Comparison of ENCODE assay signal across 9 cellular contexts in the genomic region with DNA sequence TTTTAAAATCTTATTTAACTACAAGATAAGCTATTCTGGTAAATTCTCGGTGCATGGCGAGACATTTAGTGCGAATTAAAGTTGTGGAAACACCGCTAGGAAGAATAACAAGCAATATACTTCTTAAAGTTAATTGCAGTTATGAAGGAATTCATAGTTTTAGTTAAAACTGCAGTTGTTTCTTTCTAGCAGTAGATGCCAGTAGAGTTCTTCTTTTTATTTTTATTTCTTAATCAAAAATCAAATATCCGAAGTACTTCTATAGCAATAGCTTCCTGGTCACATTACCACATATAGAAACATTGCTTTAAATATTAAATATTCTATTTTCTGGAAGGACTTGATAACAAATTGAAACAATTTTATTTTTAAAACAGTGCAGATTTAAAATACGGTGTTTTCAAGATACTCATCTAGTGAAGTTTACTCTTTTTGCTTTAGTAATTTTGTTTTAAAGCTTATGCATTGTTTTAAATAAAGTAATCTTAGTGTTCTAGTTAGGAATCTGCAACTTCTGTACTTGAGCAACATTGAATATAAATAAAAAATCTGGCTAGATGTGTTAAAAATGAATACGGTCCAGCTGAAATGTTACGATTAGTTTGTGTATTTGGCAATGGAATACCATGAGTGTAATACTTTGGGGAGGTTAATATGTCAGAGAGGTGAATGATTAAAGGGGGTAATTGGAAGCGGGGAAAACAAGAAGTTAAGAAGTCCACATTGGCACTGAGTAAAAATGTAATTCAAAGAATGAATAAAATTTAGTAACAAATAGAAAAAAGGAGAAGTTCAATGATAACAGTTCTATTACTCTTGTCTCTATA. TPM values are rescaled to one million over a fixed set of nuclear protein-coding genes. Genes with fewer than 3 reads are reported as not detected.
A peak's percentile ranks its signal among the peaks of the same experiment; 100 is the strongest.
DNase-seq lines count a peak whose midpoint lies in the region; ATAC-seq, FAIRE-seq and TF ChIP-seq lines count a peak whose summit lies in the region.
"Had no signal": no experiment of that assay in that cellular context is flagged by ENCODE, and none has a peak within 500 bp of the region (broad histone marks: within the 10 kb centered on the region; RNA-seq: fewer than 3 reads in every experiment).

No MANE protein-coding gene starts in this region.

- H3K4me1 Mint-ChIP-seq in CD4-positive, alpha-beta memory T cell, result peaks cover 6 to 33% (median 12%) of the 10 kb centered on the region in 4 donors
- peaks cover 13% of the 10 kb centered on the region for H3K4me1 Mint-ChIP-seq in astrocyte (ENCODE audit: low read depth, unreplicated experiment)
- peaks cover 9% of the 10 kb centered on the region for H3K4me1 Mint-ChIP-seq in memory B cell
- H3K4me1 Mint-ChIP-seq in stimulated activated effector memory CD8-positive, alpha-beta T cell treated with anti-CD3 and anti-CD28 coated beads, Interleukin-12 subunit alpha, Interleukin-12 subunit beta, amount 100 ng/mL, for 72 hours, result peaks cover 9% of the 10 kb centered on the region
- peaks cover 15% of the 10 kb centered on the region for H3K4me1 Mint-ChIP-seq in activated CD4-positive, alpha-beta T cell treated with anti-CD3 and anti-CD28 coated beads, Interleukin-2, amount 10 ng/mL, durations not matched to agents 24 days and 14 days

- peak; percentile 18 for ATAC-seq in memory B cell (ENCODE audit: low read depth)
- ATAC-seq in stimulated activated effector memory CD8-positive, alpha-beta T cell treated with anti-CD3 and anti-CD28 coated beads, Interleukin-12 subunit alpha, Interleukin-12 subunit beta, amount 100 ng/mL, for 72 hours, result no peak
- ATAC-seq in HG02678 (IDR thresholded peaks at IDR 0.05; ENCODE audit: unreplicated experiment), result no peak

- H3K27me3 Mint-ChIP-seq in CD4-positive, alpha-beta memory T cell, result no peaks in the 10 kb centered on the region
- H3K27me3 Mint-ChIP-seq in astrocyte (ENCODE audit: low read depth, unreplicated experiment) (no peaks in the 10 kb centered on the region), memory B cell (no peaks in the 10 kb centered on the region)
- H3K27me3 Mint-ChIP-seq in activated CD4-positive, alpha-beta T cell treated with anti-CD3 and anti-CD28 coated beads, Interleukin-2, amount 10 ng/mL, durations not matched to agents 24 days and 14 days, result no peaks in the 10 kb centered on the region

- TF ChIP-seq CTCF in KMS-11 (conservative IDR thresholded peaks at IDR 0.05; ENCODE audit: low read depth, low read length), result 0 out of 2 replicates have a peak, but pooled peaks have one; percentile 30
- TF ChIP-seq CTCF in astrocyte (IDR thresholded peaks at IDR 0.05; ENCODE audit: insufficient read depth, low read depth, low read length), result peak; percentile 58

- H3K36me3 Mint-ChIP-seq in CD4-positive, alpha-beta memory T cell, result peaks cover 0 to 10% of the 10 kb centered on the region in 2 donors
- no peaks in the 10 kb centered on the region for H3K36me3 Mint-ChIP-seq in astrocyte (ENCODE audit: low read depth, unreplicated experiment)
- peaks cover 5% of the 10 kb centered on the region for H3K36me3 Mint-ChIP-seq in memory B cell
- H3K36me3 Mint-ChIP-seq in stimulated activated effector memory CD8-positive, alpha-beta T cell treated with anti-CD3 and anti-CD28 coated beads, Interleukin-12 subunit alpha, Interleukin-12 subunit beta, amount 100 ng/mL, for 72 hours, result peaks cover 5% of the 10 kb centered on the region
- H3K36me3 Mint-ChIP-seq in activated CD4-positive, alpha-beta T cell treated with anti-CD3 and anti-CD28 coated beads, Interleukin-2, amount 10 ng/mL, durations not matched to agents 24 days and 14 days (ENCODE audit: low read depth), result no peaks in the 10 kb centered on the region

- H3K4me1 ChIP-seq in CD4-positive, alpha-beta memory T cell (ENCODE audit: insufficient read depth, low read length), result peaks cover 21% of the 10 kb centered on the region
- H3K4me1 ChIP-seq in KMS-11 (ENCODE audit: low read depth, poor library complexity, severe bottlenecking) (peaks cover 7% of the 10 kb centered on the region), astrocyte (ENCODE audit: insufficient read depth, low read length) (peaks cover 8% of the 10 kb centered on the region)

- H3K9me3 Mint-ChIP-seq in CD4-positive, alpha-beta memory T cell, result peaks cover 0 to 4% (median 0%) of the 10 kb centered on the region in 8 donors
- H3K9me3 Mint-ChIP-seq in astrocyte (ENCODE audit: unreplicated experiment) (no peaks in the 10 kb centered on the region), memory B cell (no peaks in the 10 kb centered on the region)
- no peaks in the 10 kb centered on the region for H3K9me3 Mint-ChIP-seq in stimulated activated effector memory CD8-positive, alpha-beta T cell treated with anti-CD3 and anti-CD28 coated beads, Interleukin-12 subunit alpha, Interleukin-12 subunit beta, amount 100 ng/mL, for 72 hours
- peaks cover 4% of the 10 kb centered on the region for H3K9me3 Mint-ChIP-seq in activated CD4-positive, alpha-beta T cell treated with anti-CD3 and anti-CD28 coated beads, Interleukin-2, amount 10 ng/mL, durations not matched to agents 24 days and 14 days

- no peaks in the 10 kb centered on the region for H3K27me3 ChIP-seq in CD4-positive, alpha-beta memory T cell (ENCODE audit: insufficient read depth, low read length)
- no peaks in the 10 kb centered on the region for H3K27me3 ChIP-seq in KMS-11 (ENCODE audit: insufficient read depth, low read depth)
- no peaks in the 10 kb centered on the region for H3K27me3 ChIP-seq in astrocyte (ENCODE audit: insufficient read depth, low read length)

- no peak overlapping the region for H3K27ac ChIP-seq in CD4-positive, alpha-beta memory T cell (ENCODE audit: low read depth, low read length)
- H3K27ac ChIP-seq in KMS-11, result no peak overlapping the region
- H3K27ac ChIP-seq in astrocyte (ENCODE audit: low read depth, low read length), result no peak overlapping the region

- H2AFZ ChIP-seq in KMS-11 (ENCODE audit: low read depth) (no peak overlapping the region), astrocyte (ENCODE audit: low read depth, low read length) (no peak overlapping the region)

- CTCF ChIA-PET in CD4-positive, alpha-beta memory T cell (lab: Charles Lee; ENCODE audit: partially characterized antibody), result interaction anchor here (0.7 to 7.4 kb wide), 28 partner anchors 9 to 804 kb away, joined by 3 to 266 read pairs (median 5); a partner anchor contains a TSS

- H3K4me2 ChIP-seq in KMS-11, result no peak overlapping the region
- no peak overlapping the region for H3K4me2 ChIP-seq in astrocyte (ENCODE audit: low read length)

- H3K9me3 ChIP-seq in CD4-positive, alpha-beta memory T cell (ENCODE audit: control insufficient read depth in 1 of 2, low read length in 2 of 2), result no peaks in the 10 kb centered on the region
- H3K9me3 ChIP-seq in astrocyte (ENCODE audit: insufficient read depth, low read depth, low read length), result no peaks in the 10 kb centered on the region

- H4K20me1 ChIP-seq in KMS-11 (ENCODE audit: insufficient read depth) (no peaks in the 10 kb centered on the region), astrocyte (ENCODE audit: insufficient read depth, low read length) (no peaks in the 10 kb centered on the region)

- peak overlapping the region in 4 of 7 donors; percentile 19 to 76 (median 68) for H3K27ac Mint-ChIP-seq in CD4-positive, alpha-beta memory T cell
- H3K27ac Mint-ChIP-seq in astrocyte (ENCODE audit: unreplicated experiment), result no peak overlapping the region
- H3K27ac Mint-ChIP-seq in memory B cell, result no peak overlapping the region
- H3K27ac Mint-ChIP-seq in stimulated activated effector memory CD8-positive, alpha-beta T cell treated with anti-CD3 and anti-CD28 coated beads, Interleukin-12 subunit alpha, Interleukin-12 subunit beta, amount 100 ng/mL, for 72 hours, result no peak overlapping the region
- no peak overlapping the region for H3K27ac Mint-ChIP-seq in activated CD4-positive, alpha-beta T cell treated with anti-CD3 and anti-CD28 coated beads, Interleukin-2, amount 10 ng/mL, durations not matched to agents 24 days and 14 days

- H3K79me2 ChIP-seq in KMS-11 (ENCODE audit: insufficient read depth, low read depth) (no peaks in the 10 kb centered on the region), astrocyte (ENCODE audit: insufficient read depth, low read length) (no peaks in the 10 kb centered on the region)

- no peaks in the 10 kb centered on the region for H3K36me3 ChIP-seq in CD4-positive, alpha-beta memory T cell (ENCODE audit: insufficient read depth, low read length)
- H3K36me3 ChIP-seq in KMS-11 (ENCODE audit: insufficient read depth) (no peaks in the 10 kb centered on the region), astrocyte (ENCODE audit: insufficient read depth, low read length) (no peaks in the 10 kb centered on the region)

- no peak overlapping the region for H3K4me3 ChIP-seq in CD4-positive, alpha-beta memory T cell (ENCODE audit: low read length in 2 of 2)
- H3K4me3 ChIP-seq in KMS-11 (IDR thresholded peaks at IDR 0.05; ENCODE audit: insufficient read depth, low read depth, low read length) (no peak overlapping the region), astrocyte (ENCODE audit: insufficient read depth, low read depth, low read length) (no peak overlapping the region)

- no peak for FAIRE-seq in astrocyte (lab: Jason Lieb, UNC)

- H3K9ac ChIP-seq in KMS-11 (no peak overlapping the region), astrocyte (ENCODE audit: low read length) (no peak overlapping the region)

- H3K4me3 Mint-ChIP-seq in CD4-positive, alpha-beta memory T cell, result peak overlapping the region in 1 of 8 donors; percentile 36
- no peak overlapping the region for H3K4me3 Mint-ChIP-seq in astrocyte (ENCODE audit: unreplicated experiment)
- no peak overlapping the region for H3K4me3 Mint-ChIP-seq in memory B cell
- no peak overlapping the region for H3K4me3 Mint-ChIP-seq in stimulated activated effector memory CD8-positive, alpha-beta T cell treated with anti-CD3 and anti-CD28 coated beads, Interleukin-12 subunit alpha, Interleukin-12 subunit beta, amount 100 ng/mL, for 72 hours
- H3K4me3 Mint-ChIP-seq in activated CD4-positive, alpha-beta T cell treated with anti-CD3 and anti-CD28 coated beads, Interleukin-2, amount 10 ng/mL, durations not matched to agents 24 days and 14 days, result no peak overlapping the region

- DNase-seq in CD4-positive, alpha-beta memory T cell, result peak in 4 of 5 donors; percentile 36 to 45 (median 41)
- no peak for DNase-seq in astrocyte (ENCODE audit: low read depth)
- DNase-seq in memory B cell (ENCODE audit: low spot score in 2 of 2), result peak in 1 of 2 donors; percentile 7
- no peak for DNase-seq in stimulated activated effector memory CD8-positive, alpha-beta T cell treated with anti-CD3 and anti-CD28 coated beads, Interleukin-12 subunit alpha, Interleukin-12 subunit beta, amount 100 ng/mL, for 72 hours (ENCODE audit: low spot score in 2 of 2)
- no peak for DNase-seq in nucleus accumbens (lab: John Stamatoyannopoulos, UW)
- no peak for DNase-seq in activated CD4-positive, alpha-beta T cell treated with anti-CD3 and anti-CD28 coated beads, Interleukin-2, amount 10 ng/mL, durations not matched to agents 24 days and 14 days
- DNase-seq: activated CD8-positive, alpha-beta memory T cell treated with anti-CD3 and anti-CD28 coated beads for 24 hours had no signal

- POLR2A ChIA-PET in CD4-positive, alpha-beta memory T cell (lab: Charles Lee; ENCODE audit: partially characterized antibody), result interaction anchor here (0.8 to 2.7 kb wide), 7 partner anchors 290 to 630 kb away, joined by 3 to 26 read pairs (median 4); a partner anchor contains a TSS

- intact Hi-C loops in CD4-positive, alpha-beta memory T cell (cut with micrococcal nuclease), result loop anchor here (1.0 to 10.0 kb wide), 7 partner anchors 63 to 1133 kb away; a partner anchor contains a TSS
- intact Hi-C loops in activated CD4-positive, alpha-beta T cell treated with anti-CD3 and anti-CD28 coated beads, Interleukin-2, amount 10 ng/mL, durations not matched to agents 24 days and 14 days (cut with micrococcal nuclease), result loop anchor here (1.0 to 10.0 kb wide), 9 partner anchors 46 to 1153 kb away; no protein-coding TSS in a partner anchor

RNA-seq across cellular contexts. Expression of a gene that starts 2.7 kb away (rescaled TPM):
- total RNA-seq in CD4-positive, alpha-beta memory T cell, result 100 to 1,000 TPM; 128 to 131 TPM
- polyA plus RNA-seq in CD4-positive, alpha-beta memory T cell, result 100 to 1,000 TPM in 1 of 2 donors, 10 to 100 TPM in 1; 75.8 to 132 TPM
- 60.7 and 64.9 TPM in 2 replicates for total RNA-seq in astrocyte
- 19.1 and 19.3 TPM in 2 replicates for total RNA-seq in activated CD4-positive, alpha-beta T cell treated with anti-CD3 and anti-CD28 coated beads, Interleukin-2, amount 10 ng/mL, durations not matched to agents 24 days and 14 days

Comparison
In these comparisons a context has a peak if more than half of its experiments do, and no peak if none do; other contexts are left out.
1. DNase-seq: peak in CD4-positive, alpha-beta memory T cell (4 of 5); none in astrocyte (single experiment), stimulated activated effector memory CD8-positive, alpha-beta T cell treated with anti-CD3 and anti-CD28 coated beads, Interleukin-12 subunit alpha, Interleukin-12 subunit beta, amount 100 ng/mL, for 72 hours (0 of 2), nucleus accumbens (0 of 56) and activated CD4-positive, alpha-beta T cell treated with anti-CD3 and anti-CD28 coated beads, Interleukin-2, amount 10 ng/mL, durations not matched to agents 24 days and 14 days (single experiment).
2. H3K27ac Mint-ChIP-seq: peak in CD4-positive, alpha-beta memory T cell (4 of 7); none in astrocyte (single experiment), memory B cell (single experiment), stimulated activated effector memory CD8-positive, alpha-beta T cell treated with anti-CD3 and anti-CD28 coated beads, Interleukin-12 subunit alpha, Interleukin-12 subunit beta, amount 100 ng/mL, for 72 hours (single experiment) and activated CD4-positive, alpha-beta T cell treated with anti-CD3 and anti-CD28 coated beads, Interleukin-2, amount 10 ng/mL, durations not matched to agents 24 days and 14 days (single experiment).